ENCODE assay signal across 1 cellular context in genomic region chr10:90222372-90222771, GRCh38.
TF ChIP-seq lines count a peak whose summit lies in the region.

No MANE protein-coding gene starts in this region.

TF ChIP-seq in HEK293, 187 proteins besides CTCF, POLR2A, EP300 and RAD21 (continued from another document):
- TF ChIP-seq AEBP2 (tag by site-specific recombination; IDR thresholded peaks at IDR 0.05; ENCODE audit: borderline replicate concordance): no peak
- TF ChIP-seq ZNF776 (tag by site-specific recombination; IDR thresholded peaks at IDR 0.05; ENCODE audit: borderline replicate concordance): no peak
- no peak for TF ChIP-seq ZNF37A (tag by site-specific recombination; IDR thresholded peaks at IDR 0.05)
- TF ChIP-seq ZNF292 (tag by site-specific recombination; IDR thresholded peaks at IDR 0.05; ENCODE audit: borderline replicate concordance, low read depth): no peak
- no peak for TF ChIP-seq ZNF350 (tag by site-specific recombination; IDR thresholded peaks at IDR 0.05)
- TF ChIP-seq KLF8 (tag by site-specific recombination; IDR thresholded peaks at IDR 0.05): peak; percentile 58; the same call in 1 of the 2 replicates
